2 cellular contexts compared by ENCODE assay signal in genomic region chr19:40641306-40641705, GRCh38.
TF ChIP-seq lines count a peak whose summit lies in the region.

No MANE protein-coding gene starts in this region.

TF ChIP-seq in SK-N-SH, 30 proteins besides CTCF, POLR2A, EP300 and RAD21 (continued from another document):
- TF ChIP-seq TAF1 (IDR thresholded peaks at IDR 0.05; ENCODE audit: borderline replicate concordance, low read depth, low read length) (no peak), RFX5 (IDR thresholded peaks at IDR 0.05; ENCODE audit: low read length) (no peak), ELF1 (IDR thresholded peaks at IDR 0.05) (no peak), RXRA (IDR thresholded peaks at IDR 0.05; ENCODE audit: borderline replicate concordance, low read depth) (no peak), MAX (IDR thresholded peaks at IDR 0.05; ENCODE audit: low read depth) (no peak)

TF ChIP-seq in SK-N-SH treated with all-trans-retinoic acid at 6 μM for 48 hours, 23 proteins besides CTCF, POLR2A, EP300 and RAD21 (continued from another document):
- no peak for TF ChIP-seq CSRNP3 (CRISPR knock-in tag; IDR thresholded peaks at IDR 0.05)
- TF ChIP-seq TSHZ2 (CRISPR knock-in tag; IDR thresholded peaks at IDR 0.05) = no peak
- TF ChIP-seq RARB (CRISPR knock-in tag; IDR thresholded peaks at IDR 0.05) = no peak
